In genomic region chr12:65232490-65233077, GRCh38 we compare ENCODE assay signal across 8 cellular contexts. TPM values are rescaled to one million over a fixed set of nuclear protein-coding genes. Genes with fewer than 3 reads are reported as not detected.
DNase-seq lines count a peak whose midpoint lies in the region; ATAC-seq and TF ChIP-seq lines count a peak whose summit lies in the region.

No MANE protein-coding gene starts in this region.

- no peak overlapping the region for H3K27ac ChIP-seq in right atrium auricular region
- no peak overlapping the region for H3K27ac ChIP-seq in transverse colon

- H3K36me3 ChIP-seq in right atrium auricular region (peaks cover 9% of the 10 kb centered on the region), transverse colon (peaks cover 0 to 22% (median 6%) of the 10 kb centered on the region in 4 donors)

- H3K4me1 Mint-ChIP-seq in activated CD8-positive, alpha-beta memory T cell treated with anti-CD3 and anti-CD28 coated beads, Interleukin-2, amount 10 ng/mL, durations not matched to agents 7 days and 5 days, result peaks cover 7% of the 10 kb centered on the region

- CTCF ChIA-PET in activated CD8-positive, alpha-beta memory T cell treated with anti-CD3 and anti-CD28 coated beads, Interleukin-2, amount 10 ng/mL, durations not matched to agents 7 days and 5 days (lab: Charles Lee), result interaction anchor here (0.6 to 3.4 kb wide), 17 partner anchors 9 to 437 kb away, joined by 3 to 23 read pairs (median 4); partner anchors contain the start of gene LEMD3

- no peak for DNase-seq in right atrium auricular region (ENCODE audit: low spot score)
- DNase-seq in left cardiac atrium, result no peak
- peak; percentile 22 for DNase-seq in RPMI7951 (ENCODE audit: low read depth)
- DNase-seq in fibroblast of the conjunctiva (ENCODE audit: low read depth), result peak; percentile 4
- DNase-seq in transverse colon, result no peak
- no peak for DNase-seq in activated CD8-positive, alpha-beta memory T cell treated with anti-CD3 and anti-CD28 coated beads, Interleukin-2, amount 50 U/mL, for 48 hours
- DNase-seq in activated CD8-positive, alpha-beta memory T cell treated with anti-CD3 and anti-CD28 coated beads, Interleukin-2, amount 10 ng/mL, durations not matched to agents 7 days and 5 days, result no peak

- no peak for TF ChIP-seq POLR2A in transverse colon (IDR thresholded peaks at IDR 0.05)

- no peaks in the 10 kb centered on the region for H3K4me1 ChIP-seq in right atrium auricular region
- peaks cover 0 to 9% (median 0%) of the 10 kb centered on the region in 4 donors for H3K4me1 ChIP-seq in transverse colon

- peaks cover 27% of the 10 kb centered on the region for H3K36me3 Mint-ChIP-seq in activated CD8-positive, alpha-beta memory T cell treated with anti-CD3 and anti-CD28 coated beads, Interleukin-2, amount 10 ng/mL, durations not matched to agents 7 days and 5 days

- 14 to 17% methylated on average over 3 of the region's 3 CpGs for WGBS in transverse colon (ENCODE audit: low coverage in 1 of 2), 2 donors

- H3K4me3 ChIP-seq in right atrium auricular region, result no peak overlapping the region
- no peak overlapping the region for H3K4me3 ChIP-seq in transverse colon

- TF ChIP-seq CTCF in right atrium auricular region (IDR thresholded peaks at IDR 0.05) (peak; percentile 32 to 65), transverse colon (IDR thresholded peaks at IDR 0.05) (peak; percentile 46 to 56 (median 48))

- intact Hi-C loops in left cardiac atrium (cut with DNase I), result loop anchor here (5.0 to 10.0 kb wide), 2 partner anchors 338 to 345 kb away; no protein-coding TSS in a partner anchor
- intact Hi-C loops in transverse colon (cut with DNase I; ENCODE audit: low total_unique reads), result no loop called here

- H3K4me3 Mint-ChIP-seq in activated CD8-positive, alpha-beta memory T cell treated with anti-CD3 and anti-CD28 coated beads, Interleukin-2, amount 10 ng/mL, durations not matched to agents 7 days and 5 days, result no peak overlapping the region

- H3K27me3 ChIP-seq in right atrium auricular region (no peaks in the 10 kb centered on the region), transverse colon (no peaks in the 10 kb centered on the region)

- in situ Hi-C loops in transverse colon (cut with MboI; ENCODE audit: low pct_ligation_motif_present in 1 of 4, low pct_unique_long_range_greater_than_20kb in 1 of 4, low sequenced_read_pairs in 3 of 4), result loop anchor here in 3 of 4 donors (10.0 to 25.0 kb wide), 2 partner anchors 338 to 345 kb away; no protein-coding TSS in a partner anchor

- no peak overlapping the region for H3K27ac Mint-ChIP-seq in activated CD8-positive, alpha-beta memory T cell treated with anti-CD3 and anti-CD28 coated beads, Interleukin-2, amount 10 ng/mL, durations not matched to agents 7 days and 5 days

- peaks cover 12% of the 10 kb centered on the region for H3K9me3 Mint-ChIP-seq in activated CD8-positive, alpha-beta memory T cell treated with anti-CD3 and anti-CD28 coated beads, Interleukin-2, amount 10 ng/mL, durations not matched to agents 7 days and 5 days (ENCODE audit: low read depth)

- H3K27me3 Mint-ChIP-seq in activated CD8-positive, alpha-beta memory T cell treated with anti-CD3 and anti-CD28 coated beads, Interleukin-2, amount 10 ng/mL, durations not matched to agents 7 days and 5 days, result no peaks in the 10 kb centered on the region

- TF ChIP-seq EP300 in transverse colon (IDR thresholded peaks at IDR 0.05; ENCODE audit: low read depth), result no peak

- ATAC-seq in left cardiac atrium (no peak), HG03469 (IDR thresholded peaks at IDR 0.05; ENCODE audit: unreplicated experiment) (no peak)
- no peak for ATAC-seq in activated CD8-positive, alpha-beta memory T cell treated with anti-CD3 and anti-CD28 coated beads, Interleukin-2, amount 10 ng/mL, durations not matched to agents 7 days and 5 days

- H3K9me3 ChIP-seq in right atrium auricular region (peaks cover 10 to 16% of the 10 kb centered on the region in 2 donors), transverse colon (peaks cover 15% of the 10 kb centered on the region in 2 donors)

RNA-seq across cellular contexts. Expression of gene MSRB3, which starts 45.9 kb away (rescaled TPM):
- total RNA-seq in right atrium auricular region, result 100 to 1,000 TPM in 1 of 2 donors, 10 to 100 TPM in 1; 98.3 to 108 TPM
- 100 to 1,000 TPM; 146 to 151 TPM for total RNA-seq in left cardiac atrium
- 25.7 and 27.7 TPM in 2 replicates for total RNA-seq in RPMI7951 (2014; rRNA removed; shearing (Covaris generic))
- total RNA-seq in transverse colon, result 10 to 100 TPM; 21.7 to 56.9 (median 26.4) TPM
- not detected for total RNA-seq in activated CD8-positive, alpha-beta memory T cell treated with anti-CD3 and anti-CD28 coated beads, Interleukin-2, amount 10 ng/mL, durations not matched to agents 7 days and 5 days

Comparison
In these comparisons a context has a peak if more than half of its experiments do, and no peak if none do; other contexts are left out.
1. DNase-seq: peak in RPMI7951 (single experiment) and fibroblast of the conjunctiva (single experiment); none in right atrium auricular region (single experiment), left cardiac atrium (single experiment), transverse colon (single experiment), activated CD8-positive, alpha-beta memory T cell treated with anti-CD3 and anti-CD28 coated beads, Interleukin-2, amount 50 U/mL, for 48 hours (single experiment) and activated CD8-positive, alpha-beta memory T cell treated with anti-CD3 and anti-CD28 coated beads, Interleukin-2, amount 10 ng/mL, durations not matched to agents 7 days and 5 days (single experiment).
2. RNA of gene MSRB3, which starts 45.9 kb away (total RNA-seq): 146 to 151 TPM in left cardiac atrium, 98.3 to 108 TPM in right atrium auricular region, 21.7 to 56.9 TPM in transverse colon and 25.7 to 27.7 TPM in RPMI7951; not detected in activated CD8-positive, alpha-beta memory T cell treated with anti-CD3 and anti-CD28 coated beads, Interleukin-2, amount 10 ng/mL, durations not matched to agents 7 days and 5 days; every median in the first group is over 10 times any median in the second.